ENCODE assay signal across 10 cellular contexts in the genomic region with DNA sequence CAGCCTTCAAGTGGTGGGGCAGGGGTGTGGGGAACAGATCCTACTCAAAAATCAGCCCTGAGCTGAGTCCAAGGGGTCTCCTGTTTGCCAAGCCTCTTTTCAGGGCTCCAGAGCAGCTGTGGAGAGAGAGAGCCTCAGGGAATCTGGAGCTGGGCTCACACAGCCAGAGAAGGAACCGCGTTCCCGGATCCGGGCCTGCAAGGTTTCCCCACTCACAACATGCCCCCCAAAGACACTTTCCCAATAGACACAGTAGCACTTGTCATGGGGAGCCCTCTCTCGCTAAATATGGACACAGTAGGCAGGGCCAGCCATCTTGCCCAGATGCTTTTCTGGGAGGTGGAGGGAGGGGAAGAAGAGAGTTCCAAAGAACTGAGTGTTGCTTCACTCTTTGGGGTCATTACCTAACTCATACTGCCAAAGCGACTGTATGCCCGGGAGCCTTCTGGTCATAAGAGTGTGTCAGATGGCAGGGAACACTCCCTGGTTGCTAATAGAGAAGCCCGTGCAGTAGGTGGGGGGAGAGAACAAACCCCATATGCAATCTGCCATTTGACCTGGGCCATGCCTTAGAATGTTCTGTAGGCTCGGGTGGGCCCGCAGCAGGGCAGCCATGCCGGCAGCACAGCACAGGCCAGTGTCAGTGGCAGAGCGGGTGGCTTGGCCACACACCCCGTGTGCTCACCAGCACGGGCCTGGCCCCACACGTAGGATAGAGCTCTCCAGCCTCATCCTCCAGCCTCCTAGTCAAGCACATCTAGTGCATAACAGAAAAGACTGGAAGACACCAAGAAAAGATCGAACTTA.
A peak's percentile ranks its signal among the peaks of the same experiment; 100 is the strongest.
DNase-seq lines count a peak whose midpoint lies in the region; ATAC-seq lines count a peak whose summit lies in the region.
"Had no signal": no experiment of that assay in that cellular context is flagged by ENCODE, and none has a peak within 500 bp of the region (broad histone marks: within the 10 kb centered on the region; RNA-seq: fewer than 3 reads in every experiment).

No MANE protein-coding gene starts in this region.

- peak overlapping the region; percentile 46 for H3K27ac Mint-ChIP-seq in stimulated activated memory B cell treated with anti-CD40 and anti-IgM and Interleukin-4, amounts not matched to agents 10 μg/mL and 1 μg/mL and 100 μg/mL, for 72 hours
- H3K27ac Mint-ChIP-seq: WTC11 had no signal

- 86 to 87% methylated on average over 16 of the region's 16 CpGs for WGBS in aorta, 2 donors

- peaks cover 70% of the 10 kb centered on the region for H3K36me3 Mint-ChIP-seq in stimulated activated memory B cell treated with anti-CD40 and anti-IgM and Interleukin-4, amounts not matched to agents 10 μg/mL and 1 μg/mL and 100 μg/mL, for 72 hours
- H3K36me3 Mint-ChIP-seq: WTC11 had no signal

- H3K4me3 ChIP-seq in aorta (ENCODE audit: low read length in 2 of 2): no peak overlapping the region

- peak; percentile 14 to 53 for ATAC-seq in left cardiac atrium
- ATAC-seq in stimulated activated memory B cell treated with anti-CD40 and anti-IgM and Interleukin-4, amounts not matched to agents 10 μg/mL and 1 μg/mL and 100 μg/mL, for 72 hours: no peak
- no peak for ATAC-seq in aorta (ENCODE audit: low FRiP score)
- ATAC-seq: WTC11 had no signal

- DNase-seq in HCEC 1CT: peak; percentile 48
- DNase-seq in SKM-1 (lab: John Stamatoyannopoulos, UW; ENCODE audit: unreplicated experiment): peak; percentile 71
- DNase-seq in left cardiac atrium: no peak
- DNase-seq in hepatic stellate cell (ENCODE audit: low spot score): no peak
- no peak for DNase-seq in GOT3 (lab: John Stamatoyannopoulos, UW)
- DNase-seq in aorta: no peak
- DNase-seq: OCI-M1 had no signal

- no peak overlapping the region for H3K27ac ChIP-seq in aorta (ENCODE audit: low read depth in 1 of 2, low read length in 2 of 2)

- H3K9me3 Mint-ChIP-seq in stimulated activated memory B cell treated with anti-CD40 and anti-IgM and Interleukin-4, amounts not matched to agents 10 μg/mL and 1 μg/mL and 100 μg/mL, for 72 hours: no peaks in the 10 kb centered on the region
- H3K9me3 Mint-ChIP-seq: neural crest cell, WTC11 had no signal

- H3K9me3 ChIP-seq in aorta (ENCODE audit: control insufficient read depth, low read length): no peaks in the 10 kb centered on the region

- no peaks in the 10 kb centered on the region for H3K36me3 ChIP-seq in aorta (ENCODE audit: control insufficient read depth in 1 of 2, insufficient read depth in 2 of 2, low read length in 1 of 2)

- H3K4me3 Mint-ChIP-seq in stimulated activated memory B cell treated with anti-CD40 and anti-IgM and Interleukin-4, amounts not matched to agents 10 μg/mL and 1 μg/mL and 100 μg/mL, for 72 hours: no peak overlapping the region
- H3K4me3 Mint-ChIP-seq: neural crest cell, WTC11 had no signal

- intact Hi-C loops in left cardiac atrium (cut with DNase I): loop anchor here (5.0 to 10.0 kb wide), 2 partner anchors 33 to 119 kb away; a partner anchor contains a TSS
- intact Hi-C loops in aorta (cut with DNase I): no loop called here

- H3K4me1 Mint-ChIP-seq in stimulated activated memory B cell treated with anti-CD40 and anti-IgM and Interleukin-4, amounts not matched to agents 10 μg/mL and 1 μg/mL and 100 μg/mL, for 72 hours: peaks cover 51% of the 10 kb centered on the region

- peaks cover 0 to 7% of the 10 kb centered on the region in 2 donors for H3K4me1 ChIP-seq in aorta (ENCODE audit: control insufficient read depth in 1 of 2, insufficient read depth in 2 of 2, low read length in 2 of 2)

- H3K27me3 ChIP-seq in aorta (ENCODE audit: control insufficient read depth in 1 of 2, insufficient read depth in 2 of 2, low read length in 1 of 2): no peaks in the 10 kb centered on the region

- H3K27me3 Mint-ChIP-seq in stimulated activated memory B cell treated with anti-CD40 and anti-IgM and Interleukin-4, amounts not matched to agents 10 μg/mL and 1 μg/mL and 100 μg/mL, for 72 hours: no peaks in the 10 kb centered on the region

Comparison
In these comparisons a context has a peak if more than half of its experiments do, and no peak if none do; other contexts are left out.
1. DNase-seq: peak in HCEC 1CT (single experiment) and SKM-1 (single experiment); none in left cardiac atrium (single experiment), hepatic stellate cell (single experiment), GOT3 (single experiment) and aorta (0 of 2).
2. ATAC-seq: peak in left cardiac atrium (2 of 2); none in stimulated activated memory B cell treated with anti-CD40 and anti-IgM and Interleukin-4, amounts not matched to agents 10 μg/mL and 1 μg/mL and 100 μg/mL, for 72 hours (single experiment) and aorta (single experiment).
3. intact Hi-C loops: an anchor here in left cardiac atrium (5.0 to 10.0 kb wide); none called in aorta.